In genomic region chr7:133196872-133197612, GRCh38 we compare ENCODE assay signal across 1 cellular context.
TF ChIP-seq lines count a peak whose summit lies in the region.

No MANE protein-coding gene starts in this region.

TF ChIP-seq in HepG2, 621 proteins besides CTCF, POLR2A, EP300 and RAD21 (continued from another document):
- TF ChIP-seq, protein P1, sequence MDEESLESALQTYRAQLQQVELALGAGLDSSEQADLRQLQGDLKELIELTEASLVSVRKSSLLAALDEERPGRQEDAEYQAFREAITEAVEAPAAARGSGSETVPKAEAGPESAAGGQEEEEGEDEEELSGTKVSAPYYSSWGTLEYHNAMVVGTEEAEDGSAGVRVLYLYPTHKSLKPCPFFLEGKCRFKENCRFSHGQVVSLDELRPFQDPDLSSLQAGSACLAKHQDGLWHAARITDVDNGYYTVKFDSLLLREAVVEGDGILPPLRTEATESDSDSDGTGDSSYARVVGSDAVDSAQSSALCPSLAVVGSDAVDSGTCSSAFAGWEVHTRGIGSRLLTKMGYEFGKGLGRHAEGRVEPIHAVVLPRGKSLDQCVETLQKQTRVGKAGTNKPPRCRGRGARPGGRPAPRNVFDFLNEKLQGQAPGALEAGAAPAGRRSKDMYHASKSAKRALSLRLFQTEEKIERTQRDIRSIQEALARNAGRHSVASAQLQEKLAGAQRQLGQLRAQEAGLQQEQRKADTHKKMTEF (CRISPR knock-in tag; IDR thresholded peaks at IDR 0.05) = no peak
- TF ChIP-seq ZNF230 (CRISPR knock-in tag; IDR thresholded peaks at IDR 0.05) = no peak
